Comparison of ENCODE assay signal across 9 cellular contexts in genomic region chr1:233394860-233395717, GRCh38.
DNase-seq lines count a peak whose midpoint lies in the region; ATAC-seq and TF ChIP-seq lines count a peak whose summit lies in the region.
"Had no signal": no experiment of that assay in that cellular context is flagged by ENCODE, and none has a peak within 500 bp of the region (broad histone marks: within the 10 kb centered on the region; RNA-seq: fewer than 3 reads in every experiment).

No MANE protein-coding gene starts in this region.

- no peak overlapping the region for H3K9ac ChIP-seq in smooth muscle cell (ENCODE audit: low read depth)

- in situ Hi-C loops in GM13977 (cut with MboI; ENCODE audit: low pct_unique_long_range_greater_than_20kb, low sequenced_read_pairs, unreplicated experiment), result loop anchor here (25.0 kb wide), 1 partner anchor 667 kb away; no protein-coding TSS in a partner anchor

- H3K4me3 Mint-ChIP-seq in activated naive CD8-positive, alpha-beta T cell treated with anti-CD3 and anti-CD28 coated beads, Interleukin-2, amount 50 U/mL, for 24 hours, result no peak overlapping the region

- H3K27me3 ChIP-seq in BE2C (peaks cover 7% of the 10 kb centered on the region), left ventricle myocardium inferior (ENCODE audit: low read depth) (peaks cover 54% of the 10 kb centered on the region), smooth muscle cell (ENCODE audit: low read depth) (no peaks in the 10 kb centered on the region)

- H3K9me3 ChIP-seq in BE2C (no peaks in the 10 kb centered on the region; the same call in 1 of the 2 replicates), left ventricle myocardium inferior (replicated peaks) (no peaks in the 10 kb centered on the region), smooth muscle cell (replicated peaks; ENCODE audit: low read depth) (no peaks in the 10 kb centered on the region)

- H3K9me3 Mint-ChIP-seq in activated naive CD8-positive, alpha-beta T cell treated with anti-CD3 and anti-CD28 coated beads, Interleukin-2, amount 50 U/mL, for 24 hours, result no peaks in the 10 kb centered on the region

- TF ChIP-seq CTCF in BE2C (IDR thresholded peaks at IDR 0.05; ENCODE audit: low read depth, low read length), result peak; percentile 93
- TF ChIP-seq CTCF in GM13977 (IDR thresholded peaks at IDR 0.05; ENCODE audit: extremely low read depth, insufficient read depth, missing control alignments), result peak; percentile 72
- TF ChIP-seq CTCF in left ventricle myocardium inferior (IDR thresholded peaks at IDR 0.05; ENCODE audit: borderline replicate concordance), result peak; percentile 74
- TF ChIP-seq CTCF in smooth muscle cell (IDR thresholded peaks at IDR 0.05; ENCODE audit: borderline replicate concordance, insufficient read depth, poor library complexity, severe bottlenecking), result peak; percentile 79

- H3K4me3 ChIP-seq in BE2C (ENCODE audit: low read depth, low read length) (no peak overlapping the region), left ventricle myocardium inferior (no peak overlapping the region), smooth muscle cell (no peak overlapping the region)
- H3K4me3 ChIP-seq: skin epidermis had no signal

- H4K20me1 ChIP-seq in smooth muscle cell (ENCODE audit: low read depth), result no peaks in the 10 kb centered on the region

- no peaks in the 10 kb centered on the region for H3K4me1 Mint-ChIP-seq in activated naive CD8-positive, alpha-beta T cell treated with anti-CD3 and anti-CD28 coated beads, Interleukin-2, amount 50 U/mL, for 24 hours

- no peaks in the 10 kb centered on the region for H3K79me2 ChIP-seq in smooth muscle cell (ENCODE audit: low read depth)

- H3K4me1 ChIP-seq in BE2C, result no peaks in the 10 kb centered on the region
- H3K4me1 ChIP-seq in left ventricle myocardium inferior, result peaks cover 11% of the 10 kb centered on the region
- no peaks in the 10 kb centered on the region for H3K4me1 ChIP-seq in smooth muscle cell (ENCODE audit: low read depth)

- H3K27ac ChIP-seq in left ventricle myocardium inferior (replicated peaks) (no peak overlapping the region), smooth muscle cell (ENCODE audit: low read depth) (no peak overlapping the region)
- H3K27ac ChIP-seq: skin epidermis had no signal

- no peaks in the 10 kb centered on the region for H3K36me3 Mint-ChIP-seq in activated naive CD8-positive, alpha-beta T cell treated with anti-CD3 and anti-CD28 coated beads, Interleukin-2, amount 50 U/mL, for 24 hours (ENCODE audit: low read depth)

- H3K36me3 ChIP-seq in BE2C (no peaks in the 10 kb centered on the region), left ventricle myocardium inferior (no peaks in the 10 kb centered on the region), smooth muscle cell (ENCODE audit: low read depth) (no peaks in the 10 kb centered on the region)

- H3K27me3 Mint-ChIP-seq in activated naive CD8-positive, alpha-beta T cell treated with anti-CD3 and anti-CD28 coated beads, Interleukin-2, amount 50 U/mL, for 24 hours, result peaks cover 19% of the 10 kb centered on the region

- DNase-seq in BE2C, result peak; percentile 15
- DNase-seq in GM13977 (ENCODE audit: low spot score), result peak; percentile 46
- DNase-seq in NCI-H510A treated with DMSO at 0.1 percent for 48 hours (lab: John Stamatoyannopoulos, UW), result peak; percentile 87
- no peak for DNase-seq in activated naive CD8-positive, alpha-beta T cell treated with anti-CD3 and anti-CD28 coated beads, Interleukin-2, amount 50 U/mL, for 24 hours
- no peak for DNase-seq in left ventricle myocardium inferior
- DNase-seq in smooth muscle cell (lab: John Stamatoyannopoulos, UW; ENCODE audit: unreplicated experiment), result no peak

- no peak overlapping the region for H3K4me2 ChIP-seq in smooth muscle cell

- intact Hi-C loops in left ventricle myocardium inferior (cut with micrococcal nuclease), result no loop called here

- no peak overlapping the region for H2AFZ ChIP-seq in smooth muscle cell (ENCODE audit: low read depth)

- peak; percentile 74 for ATAC-seq in HG03378 (IDR thresholded peaks at IDR 0.05; ENCODE audit: unreplicated experiment)
- peak; percentile 66 for ATAC-seq in activated naive CD8-positive, alpha-beta T cell treated with anti-CD3 and anti-CD28 coated beads, Interleukin-2, amount 50 U/mL, for 24 hours
- ATAC-seq in GM18519 (IDR thresholded peaks at IDR 0.05; ENCODE audit: low FRiP score, unreplicated experiment), result no peak

- no peak overlapping the region for H3K27ac Mint-ChIP-seq in activated naive CD8-positive, alpha-beta T cell treated with anti-CD3 and anti-CD28 coated beads, Interleukin-2, amount 50 U/mL, for 24 hours

- no peaks in the 10 kb centered on the region for H3F3A ChIP-seq in smooth muscle cell (ENCODE audit: low read depth)

- WGBS in smooth muscle cell (ENCODE audit: low lambda C conversion rate), result 70% methylated on average over 13 of the region's 13 CpGs

Comparison
In these comparisons a context has a peak if more than half of its experiments do, and no peak if none do; other contexts are left out.
1. DNase-seq: peak in BE2C (single experiment), GM13977 (single experiment) and NCI-H510A treated with DMSO at 0.1 percent for 48 hours (single experiment); none in activated naive CD8-positive, alpha-beta T cell treated with anti-CD3 and anti-CD28 coated beads, Interleukin-2, amount 50 U/mL, for 24 hours (single experiment), left ventricle myocardium inferior (single experiment) and smooth muscle cell (single experiment).
2. Peak in every context shown above with its lines, with median percentiles within 50 percentile points of each other: CTCF ChIP-seq.